ENCODE assay signal across 19 cellular contexts in genomic region chr5:77908787-77909186, GRCh38.
"Had no signal": no experiment of that assay in that cellular context is flagged by ENCODE, and none has a peak within 500 bp of the region (broad histone marks: within the 10 kb centered on the region; RNA-seq: fewer than 3 reads in every experiment).

No MANE protein-coding gene starts in this region.

- H3K27me3 ChIP-seq: SJSA1 had no signal

- DNase-seq: KBM-7, MV-4-11, NCI-H1048, NCI-H1105, NCI-H1436 treated with DMSO at 0.1 percent for 48 hours, NCI-H1694, NCI-H187 treated with DMSO at 0.1 percent for 48 hours, NCI-H2029 treated with DMSO at 0.1 percent for 48 hours, NCI-H2227 treated with DMSO at 0.1 percent for 48 hours, NCI-H524, NCI-H526 treated with DMSO at 0.1 percent for 48 hours, NCI-H774, Right ventricle myocardium superior, RPMI8226, SIG-M5, SW 1271, T-cell had no signal

- H3K9me3 ChIP-seq: SJSA1, SK-N-SH had no signal

- H3K4me3 ChIP-seq: SJSA1 had no signal

- ATAC-seq: T-cell had no signal

- H3K4me1 ChIP-seq: SJSA1 had no signal

- H3K36me3 ChIP-seq: SJSA1 had no signal
